In the genomic region with DNA sequence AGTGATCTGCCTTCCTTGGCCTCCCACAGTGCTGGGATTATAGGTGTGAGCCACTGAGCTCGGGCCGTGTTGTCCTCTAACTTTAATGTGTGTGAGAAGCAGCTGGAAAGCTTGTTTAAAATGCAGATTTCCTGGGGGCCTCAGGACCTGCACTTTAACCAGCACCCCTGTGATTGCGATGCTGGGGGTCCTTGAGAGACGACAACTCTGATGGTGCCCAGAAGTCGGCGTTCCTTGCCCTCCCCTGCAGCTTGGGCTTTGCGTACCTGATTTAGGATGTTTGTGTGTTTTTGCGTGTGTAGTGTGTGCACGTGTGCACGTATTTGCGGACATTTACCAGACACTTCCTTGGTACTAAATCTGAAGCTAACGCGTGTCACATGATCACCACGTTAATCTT, we compare ENCODE assay signal across 20 cellular contexts. TPM values are rescaled to one million over a fixed set of nuclear protein-coding genes. Genes with fewer than 3 reads are reported as not detected.
A peak's percentile ranks its signal among the peaks of the same experiment; 100 is the strongest.
DNase-seq lines count a peak whose midpoint lies in the region; ATAC-seq and TF ChIP-seq lines count a peak whose summit lies in the region.
"Had no signal": no experiment of that assay in that cellular context is flagged by ENCODE, and none has a peak within 500 bp of the region (broad histone marks: within the 10 kb centered on the region; RNA-seq: fewer than 3 reads in every experiment).

No MANE protein-coding gene starts in this region.

- POLR2A ChIA-PET in MCF 10A (lab: Yijun Ruan, JAX) = interaction anchor here (1.3 to 15.1 kb wide), 3 partner anchors 9 to 18 kb away, joined by 4 to 236 read pairs (median 4); no protein-coding TSS in a partner anchor

- no peaks in the 10 kb centered on the region for H3K9me2 ChIP-seq in hepatocyte (replicated peaks; ENCODE audit: insufficient read depth)

- H3K27me3 ChIP-seq in mammary epithelial cell (ENCODE audit: insufficient read depth, low read length) = no peaks in the 10 kb centered on the region
- no peaks in the 10 kb centered on the region for H3K27me3 ChIP-seq in hepatocyte
- no peaks in the 10 kb centered on the region for H3K27me3 ChIP-seq in trophoblast cell (ENCODE audit: insufficient read depth, low read length)
- H3K27me3 ChIP-seq: MG63 had no signal

- peak overlapping the region; percentile 17 for H3K18ac ChIP-seq in trophoblast cell (ENCODE audit: low read length)

- H4K91ac ChIP-seq in trophoblast cell (ENCODE audit: low read depth, low read length) = no peak overlapping the region

- ATAC-seq in GM21423 (IDR thresholded peaks at IDR 0.05; ENCODE audit: unreplicated experiment) (no peak), GM18858 (IDR thresholded peaks at IDR 0.05; ENCODE audit: unreplicated experiment) (no peak), HG03135 (IDR thresholded peaks at IDR 0.05; ENCODE audit: unreplicated experiment) (no peak)
- ATAC-seq: SK-N-SH treated with all-trans-retinoic acid at 6 μM for 48 hours had no signal

- no peak overlapping the region for H2BK120ac ChIP-seq in trophoblast cell (ENCODE audit: insufficient read depth, low read length, poor library complexity)

- TF ChIP-seq CTCF in MCF 10A (IDR thresholded peaks at IDR 0.05; ENCODE audit: unreplicated experiment) = no peak
- TF ChIP-seq CTCF in mammary epithelial cell (conservative IDR thresholded peaks at IDR 0.05 in 1 of 2, IDR thresholded peaks at IDR 0.05 in 1 of 2; ENCODE audit: extremely low read depth in 1 of 2, insufficient read depth in 1 of 2, low read depth in 1 of 2, low read length in 2 of 2) = no peak
- TF ChIP-seq CTCF in hepatocyte (IDR thresholded peaks at IDR 0.05; ENCODE audit: poor library complexity) = no peak

- intact Hi-C loops in MCF 10A (cut with micrococcal nuclease) (no loop called here), mammary epithelial cell (cut with micrococcal nuclease) (no loop called here)

- 95% methylated on average over 14 of the region's 14 CpGs for WGBS in mammary epithelial cell (ENCODE audit: low coverage, missing lambda C conversion rate)
- WGBS in hepatocyte (ENCODE audit: low lambda C conversion rate, missing lambda C conversion rate) = 88% methylated on average over 14 of the region's 14 CpGs
- no CpG with 5 or more reads among the region's 14 CpGs for WGBS in trophoblast cell (ENCODE audit: extremely low coverage, insufficient coverage, insufficient read length)

- no peaks in the 10 kb centered on the region for H3K9me3 Mint-ChIP-seq in MCF 10A (ENCODE audit: unreplicated experiment)

- no peak overlapping the region for H2BK12ac ChIP-seq in trophoblast cell (ENCODE audit: low read length)

- H3K4me1 ChIP-seq in mammary epithelial cell (ENCODE audit: insufficient read depth, low read length) (peaks cover 12% of the 10 kb centered on the region), hepatocyte (ENCODE audit: insufficient read depth) (peaks cover 26% of the 10 kb centered on the region), trophoblast cell (ENCODE audit: control insufficient read depth in 1 of 2, insufficient read depth in 2 of 2, low read length in 2 of 2) (peaks cover 4 to 6% of the 10 kb centered on the region in 2 experiments)

- H3K4me2 ChIP-seq in mammary epithelial cell (ENCODE audit: insufficient read depth, low read depth, low read length) (no peak overlapping the region), hepatocyte (peak overlapping the region; percentile 35), trophoblast cell (ENCODE audit: low read length) (no peak overlapping the region)
- H3K4me2 ChIP-seq: KMS-11 had no signal

- DNase-seq in MCF 10A (ENCODE audit: unreplicated experiment) (no peak), mammary epithelial cell (no peak), hepatocyte (ENCODE audit: low spot score) (no peak), trophoblast cell (no peak), NCI-H128 (lab: John Stamatoyannopoulos, UW; ENCODE audit: unreplicated experiment) (no peak)
- DNase-seq: 8988T, DMS53, GM23248, MG63, NCI-H1092 treated with DMSO at 0.1 percent for 48 hours, NCI-H187, NCI-H446, NCI-H774, SHP77 had no signal

- peaks cover 24% of the 10 kb centered on the region for H3K4me1 Mint-ChIP-seq in MCF 10A (ENCODE audit: insufficient read depth, unreplicated experiment)

- H3K36me3 ChIP-seq in mammary epithelial cell (ENCODE audit: insufficient read depth, low read length) (peaks cover 34% of the 10 kb centered on the region), hepatocyte (replicated peaks; ENCODE audit: insufficient read depth, low read depth) (no peaks in the 10 kb centered on the region), trophoblast cell (ENCODE audit: control insufficient read depth in 1 of 2, insufficient read depth in 2 of 2, low read length in 2 of 2) (peaks cover 14 to 18% of the 10 kb centered on the region in 2 experiments)

- H3K4me3 ChIP-seq in mammary epithelial cell (replicated peaks in 1 of 3; ENCODE audit: insufficient read depth in 1 of 3, low read depth in 2 of 3, low read length in 3 of 3) = no peak overlapping the region
- no peak overlapping the region for H3K4me3 ChIP-seq in hepatocyte
- no peak overlapping the region for H3K4me3 ChIP-seq in trophoblast cell (ENCODE audit: low read depth, low read length)
- H3K4me3 ChIP-seq: GM23248, MG63 had no signal

- peak overlapping the region; percentile 10 for H3K4ac ChIP-seq in trophoblast cell (ENCODE audit: low read depth, low read length)

- H3K27me3 Mint-ChIP-seq in MCF 10A (ENCODE audit: insufficient read depth, unreplicated experiment) = no peaks in the 10 kb centered on the region

- no peaks in the 10 kb centered on the region for H3K79me1 ChIP-seq in trophoblast cell (ENCODE audit: low read length)

- CTCF ChIA-PET in MCF 10A (lab: Yijun Ruan, JAX) = interaction anchor here (2.6 kb wide), 1 partner anchor 52 kb away, joined by 10 read pairs; no protein-coding TSS in a partner anchor
- CTCF ChIA-PET in mammary epithelial cell (lab: Charles Lee; ENCODE audit: low non-redundant PET) = no interaction called here

- H3K27ac ChIP-seq in mammary epithelial cell (ENCODE audit: insufficient read depth, low read depth, low read length) (no peak overlapping the region), hepatocyte (peak overlapping the region; percentile 79), trophoblast cell (ENCODE audit: low read depth, low read length) (no peak overlapping the region)
- H3K27ac ChIP-seq: C4-2B, GM23248, KMS-11 had no signal

- no peaks in the 10 kb centered on the region for H3K9me3 ChIP-seq in mammary epithelial cell (replicated peaks; ENCODE audit: insufficient read depth, low read length)
- H3K9me3 ChIP-seq in hepatocyte (ENCODE audit: low read depth) = no peaks in the 10 kb centered on the region
- no peaks in the 10 kb centered on the region for H3K9me3 ChIP-seq in trophoblast cell (ENCODE audit: insufficient read depth, low read depth, low read length)
- H3K9me3 ChIP-seq: MG63 had no signal

- no peak overlapping the region for H3K23ac ChIP-seq in trophoblast cell (ENCODE audit: low read length)

- in situ Hi-C loops in mammary epithelial cell (cut with MboI; ENCODE audit: low sequenced_read_pairs in 2 of 2) = no loop called here

- H4K12ac ChIP-seq in trophoblast cell (ENCODE audit: low read depth, low read length) = no peak overlapping the region

- BruUV-seq in MCF 10A (replicated peaks; lab: Mats Ljungman, UMichigan) = no TSS peak
- no TSS peak for BruUV-seq in mammary epithelial cell (replicated peaks; lab: Mats Ljungman, UMichigan)

- no peak overlapping the region for H2AK5ac ChIP-seq in trophoblast cell (ENCODE audit: low read length)

- dilution Hi-C loops in mammary epithelial cell (cut with HindIII; ENCODE audit: low sequenced_read_pairs) = no loop called here

- no peak overlapping the region for H4K8ac ChIP-seq in trophoblast cell (ENCODE audit: low read depth, low read length)

- H3K27ac Mint-ChIP-seq in MCF 10A (ENCODE audit: low read depth, unreplicated experiment) = peak overlapping the region; percentile 19

- H3K79me2 ChIP-seq in mammary epithelial cell (ENCODE audit: insufficient read depth, low read length) = peaks cover 90% of the 10 kb centered on the region
- peaks cover 77% of the 10 kb centered on the region for H3K79me2 ChIP-seq in hepatocyte
- peaks cover 3% of the 10 kb centered on the region for H3K79me2 ChIP-seq in trophoblast cell (ENCODE audit: control insufficient read depth, insufficient read depth, low read length, poor library complexity)

- H2AFZ ChIP-seq in mammary epithelial cell (ENCODE audit: low read depth, low read length) (no peak overlapping the region), hepatocyte (no peak overlapping the region), trophoblast cell (ENCODE audit: insufficient read depth, low read length, poor library complexity) (no peak overlapping the region)
- H2AFZ ChIP-seq: GM23248 had no signal

- H4K20me1 ChIP-seq in mammary epithelial cell (ENCODE audit: insufficient read depth, low read length) (no peaks in the 10 kb centered on the region), hepatocyte (ENCODE audit: insufficient read depth, poor library complexity, severe bottlenecking) (peaks cover 13% of the 10 kb centered on the region)

- H3K36me3 Mint-ChIP-seq in MCF 10A (ENCODE audit: insufficient read depth, unreplicated experiment) = peaks cover 77% of the 10 kb centered on the region

- no peak overlapping the region for H3K14ac ChIP-seq in trophoblast cell (ENCODE audit: low read length)

- H3K9ac ChIP-seq in mammary epithelial cell (ENCODE audit: insufficient read depth, low read length) (no peak overlapping the region), trophoblast cell (ENCODE audit: low read length) (no peak overlapping the region)
- H3K9ac ChIP-seq: GM23248, KMS-11 had no signal

- no peak overlapping the region for H2BK5ac ChIP-seq in trophoblast cell (ENCODE audit: low read depth, low read length, poor library complexity)

- no peak overlapping the region for H3K4me3 Mint-ChIP-seq in MCF 10A (ENCODE audit: unreplicated experiment)

RNA-seq across cellular contexts. Expression of gene IFNGR2, which starts 10.9 kb away (rescaled TPM):
- total RNA-seq in MCF 10A (2022) (77.0 and 87.7 TPM in 2 replicates), mammary epithelial cell (100 to 1,000 TPM in 1 of 2 donors, 10 to 100 TPM in 1; 63.3 to 104 TPM), hepatocyte (53.4 and 66.8 TPM in 2 replicates)
- polyA plus RNA-seq in mammary epithelial cell (93.1 TPM), hepatocyte (60.2 and 66.7 TPM in 2 replicates)
- 92.8 TPM for polyA minus RNA-seq in mammary epithelial cell
- 36.4 and 40.4 TPM in 2 replicates for polyA plus RNA-seq in trophoblast cell (2013)
